8 cellular contexts compared by ENCODE assay signal in genomic region chr14:24312736-24313507, GRCh38. TPM values are rescaled to one million over a fixed set of nuclear protein-coding genes. Genes with fewer than 3 reads are reported as not detected.
A peak's percentile ranks its signal among the peaks of the same experiment; 100 is the strongest.
DNase-seq lines count a peak whose midpoint lies in the region; ATAC-seq and TF ChIP-seq lines count a peak whose summit lies in the region.

No MANE protein-coding gene starts in this region.

- H3K27me3 ChIP-seq in GM23338 (ENCODE audit: insufficient read depth) (peaks cover 34% of the 10 kb centered on the region), esophagus (ENCODE audit: control insufficient read depth in 1 of 2, insufficient read depth in 2 of 2, low read length in 2 of 2) (no peaks in the 10 kb centered on the region)

- peaks cover 16% of the 10 kb centered on the region for H3K36me3 Mint-ChIP-seq in GM23338 (ENCODE audit: low read depth)

- H3K27me3 Mint-ChIP-seq in GM23338 (ENCODE audit: insufficient read depth, low read depth, poor library complexity), result peaks cover 42% of the 10 kb centered on the region

- no peaks in the 10 kb centered on the region; the same call in none of the 2 replicates for H4K20me1 ChIP-seq in GM23338 (replicated peaks; ENCODE audit: insufficient read depth)

- no peak for ATAC-seq in GM23338
- ATAC-seq in GM18511 (IDR thresholded peaks at IDR 0.05; ENCODE audit: unreplicated experiment), result no peak
- no peak for ATAC-seq in HG03159 (IDR thresholded peaks at IDR 0.05; ENCODE audit: unreplicated experiment)

- no peak overlapping the region for H3K27ac Mint-ChIP-seq in GM23338

- H3K36me3 ChIP-seq in GM23338 (ENCODE audit: insufficient read depth) (no peaks in the 10 kb centered on the region), esophagus (ENCODE audit: control insufficient read depth in 2 of 2, insufficient read depth in 2 of 2, low read length in 1 of 2) (no peaks in the 10 kb centered on the region)

- no peak for TF ChIP-seq CTCF in GM23338 (conservative IDR thresholded peaks at IDR 0.05; ENCODE audit: low read depth in 2 of 2)

- no peaks in the 10 kb centered on the region for H3K9me3 Mint-ChIP-seq in GM23338

- H3K4me3 Mint-ChIP-seq in GM23338, result peak overlapping the region; percentile 43; the same call in 1 of the 3 replicates

- H3F3A ChIP-seq in GM23338 (replicated peaks; ENCODE audit: low read depth), result no peaks in the 10 kb centered on the region

- H2AFZ ChIP-seq in GM23338, result no peak overlapping the region

- H3K9me3 ChIP-seq in esophagus (ENCODE audit: control insufficient read depth in 2 of 2, insufficient read depth in 1 of 2, low read depth in 1 of 2, low read length in 1 of 2), result no peaks in the 10 kb centered on the region

- no peaks in the 10 kb centered on the region for H3K9me2 ChIP-seq in GM23338 (ENCODE audit: insufficient read depth)

- H3K4me2 ChIP-seq in GM23338, result no peak overlapping the region

- 66 to 69% methylated on average over 9 of the region's 9 CpGs for WGBS in esophagus, 2 donors

- H3K4me3 ChIP-seq in GM23338 (no peak overlapping the region), esophagus (ENCODE audit: low read depth in 1 of 2, low read length in 2 of 2) (peak overlapping the region in 1 of 2 donors; percentile 16), skin epidermis (no peak overlapping the region)

- H3K4me1 ChIP-seq in GM23338 (ENCODE audit: insufficient read depth) (peaks cover 4% of the 10 kb centered on the region; the same call in 1 of the 2 replicates), esophagus (ENCODE audit: control insufficient read depth in 2 of 2, insufficient read depth in 2 of 2, low read length in 1 of 2) (peaks cover 13 to 57% of the 10 kb centered on the region in 2 donors)

- H3K79me2 ChIP-seq in GM23338 (replicated peaks; ENCODE audit: insufficient read depth), result no peaks in the 10 kb centered on the region

- no peak for DNase-seq in GM23338 (ENCODE audit: low spot score)
- peak; percentile 46 for DNase-seq in SKM-1 (lab: John Stamatoyannopoulos, UW; ENCODE audit: unreplicated experiment)
- no peak for DNase-seq in SHP77 treated with DMSO at 0.1 percent for 48 hours (lab: John Stamatoyannopoulos, UW)
- DNase-seq in NCI-H187 (lab: John Stamatoyannopoulos, UW), result no peak

- H3K27ac ChIP-seq in GM23338 (ENCODE audit: low read depth) (no peak overlapping the region), esophagus (ENCODE audit: low read depth in 2 of 2, low read length in 1 of 2) (peak overlapping the region; percentile 79 to 94), skin epidermis (peak overlapping the region in 20 of 21 experiments; percentile 18 to 94 (median 89))

- H3K4me1 Mint-ChIP-seq in GM23338, result peaks cover 12% of the 10 kb centered on the region

TF ChIP-seq in GM23338, 12 proteins besides CTCF, POLR2A, EP300 and RAD21:
- no peak for TF ChIP-seq STAT1 (IDR thresholded peaks at IDR 0.05; ENCODE audit: unreplicated experiment)

RNA-seq across cellular contexts. Expression of gene LTB4R, which starts 1.6 kb away (rescaled TPM):
- 4.7 and 7.9 TPM in 2 replicates for total RNA-seq in GM23338 (2014; rRNA removed; shearing (Covaris generic))
- 2.1 TPM in 2 replicates for polyA plus RNA-seq in GM23338 (2016; fragmentation: Nextera tagmentation; extraction: Ambion mirVana)
- polyA plus RNA-seq in esophagus, result 10 to 100 TPM; 63.3 to 73.6 TPM

RNA-seq across cellular contexts. Expression of gene LTB4R2, which starts 3.0 kb away (rescaled TPM):
- total RNA-seq in GM23338 (2014; rRNA removed; shearing (Covaris generic)), result 6.4 and 12.6 TPM in 2 replicates
- polyA plus RNA-seq in GM23338 (2016; fragmentation: Nextera tagmentation; extraction: Ambion mirVana), result 0.40 and 0.47 TPM in 2 replicates
- polyA plus RNA-seq in esophagus, result 10 to 100 TPM; 11.6 to 30.4 TPM

RNA-seq across cellular contexts. Expression of gene CIDEB, which starts 5.1 kb away (rescaled TPM):
- total RNA-seq in GM23338 (2014; rRNA removed; shearing (Covaris generic)), result 4.6 and 8.9 TPM in 2 replicates
- polyA plus RNA-seq in GM23338 (2016; fragmentation: Nextera tagmentation; extraction: Ambion mirVana), result 3.4 and 5.0 TPM in 2 replicates
- polyA plus RNA-seq in esophagus, result 10 to 100 TPM; 24.3 TPM

RNA-seq across cellular contexts. Expression of gene NOP9, which starts 13.3 kb away (rescaled TPM):
- 32.4 and 32.8 TPM in 2 replicates for total RNA-seq in GM23338 (2014; rRNA removed; shearing (Covaris generic))
- polyA plus RNA-seq in GM23338 (2016; fragmentation: Nextera tagmentation; extraction: Ambion mirVana), result 7.9 and 8.2 TPM in 2 replicates
- 10 to 100 TPM in 1 of 2 donors, 1 to 10 TPM in 1; 9.3 to 10.8 TPM for polyA plus RNA-seq in esophagus

RNA-seq across cellular contexts. Expression of gene DHRS1, which starts 13.3 kb away (rescaled TPM):
- 15.4 and 22.7 TPM in 2 replicates for total RNA-seq in GM23338 (2014; rRNA removed; shearing (Covaris generic))
- polyA plus RNA-seq in GM23338 (2016; fragmentation: Nextera tagmentation; extraction: Ambion mirVana) (15.0 and 15.4 TPM in 2 replicates), esophagus (10 to 100 TPM; 92.6 to 97.6 TPM)

Comparison
In these comparisons a context has a peak if more than half of its experiments do, and no peak if none do; other contexts are left out.
1. RNA of gene LTB4R, which starts 1.6 kb away (polyA plus RNA-seq): 63.3 to 73.6 TPM in esophagus; 2.1 TPM in GM23338; every median in the first group is over 10 times any median in the second.